In the genomic region with DNA sequence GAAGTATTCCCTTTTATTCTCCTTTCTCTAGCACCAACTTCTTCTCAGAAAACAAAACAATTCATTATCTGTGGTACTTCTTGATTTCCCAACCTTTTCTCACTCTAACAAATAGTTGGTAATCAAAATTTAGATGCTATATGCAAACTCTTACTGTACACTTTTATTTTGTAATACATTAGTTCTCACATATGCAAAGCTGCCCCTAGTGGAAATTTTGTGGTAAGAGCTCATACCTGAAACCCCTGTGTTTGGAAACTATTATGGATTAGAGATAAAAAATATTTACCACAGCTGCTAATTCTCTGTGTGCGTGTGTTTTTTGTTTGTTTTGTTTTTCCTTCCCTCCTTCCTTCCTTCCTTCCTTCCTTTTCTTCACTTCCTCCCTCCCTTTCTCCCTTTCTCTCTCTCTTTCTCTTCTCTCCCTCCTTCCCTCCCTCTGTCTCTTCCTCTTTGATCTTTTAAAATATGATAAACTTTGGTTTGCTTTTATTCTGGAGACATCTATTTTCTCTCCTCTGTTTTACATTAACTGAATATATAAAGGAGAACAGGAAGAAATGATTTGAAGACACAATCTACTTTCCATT, we compare ENCODE assay signal across 1 cellular context.
TF ChIP-seq lines count a peak whose summit lies in the region.

No MANE protein-coding gene starts in this region.

TF ChIP-seq in HepG2, 621 proteins besides CTCF, POLR2A, EP300 and RAD21 (continued from another document):
- TF ChIP-seq, protein P1, sequence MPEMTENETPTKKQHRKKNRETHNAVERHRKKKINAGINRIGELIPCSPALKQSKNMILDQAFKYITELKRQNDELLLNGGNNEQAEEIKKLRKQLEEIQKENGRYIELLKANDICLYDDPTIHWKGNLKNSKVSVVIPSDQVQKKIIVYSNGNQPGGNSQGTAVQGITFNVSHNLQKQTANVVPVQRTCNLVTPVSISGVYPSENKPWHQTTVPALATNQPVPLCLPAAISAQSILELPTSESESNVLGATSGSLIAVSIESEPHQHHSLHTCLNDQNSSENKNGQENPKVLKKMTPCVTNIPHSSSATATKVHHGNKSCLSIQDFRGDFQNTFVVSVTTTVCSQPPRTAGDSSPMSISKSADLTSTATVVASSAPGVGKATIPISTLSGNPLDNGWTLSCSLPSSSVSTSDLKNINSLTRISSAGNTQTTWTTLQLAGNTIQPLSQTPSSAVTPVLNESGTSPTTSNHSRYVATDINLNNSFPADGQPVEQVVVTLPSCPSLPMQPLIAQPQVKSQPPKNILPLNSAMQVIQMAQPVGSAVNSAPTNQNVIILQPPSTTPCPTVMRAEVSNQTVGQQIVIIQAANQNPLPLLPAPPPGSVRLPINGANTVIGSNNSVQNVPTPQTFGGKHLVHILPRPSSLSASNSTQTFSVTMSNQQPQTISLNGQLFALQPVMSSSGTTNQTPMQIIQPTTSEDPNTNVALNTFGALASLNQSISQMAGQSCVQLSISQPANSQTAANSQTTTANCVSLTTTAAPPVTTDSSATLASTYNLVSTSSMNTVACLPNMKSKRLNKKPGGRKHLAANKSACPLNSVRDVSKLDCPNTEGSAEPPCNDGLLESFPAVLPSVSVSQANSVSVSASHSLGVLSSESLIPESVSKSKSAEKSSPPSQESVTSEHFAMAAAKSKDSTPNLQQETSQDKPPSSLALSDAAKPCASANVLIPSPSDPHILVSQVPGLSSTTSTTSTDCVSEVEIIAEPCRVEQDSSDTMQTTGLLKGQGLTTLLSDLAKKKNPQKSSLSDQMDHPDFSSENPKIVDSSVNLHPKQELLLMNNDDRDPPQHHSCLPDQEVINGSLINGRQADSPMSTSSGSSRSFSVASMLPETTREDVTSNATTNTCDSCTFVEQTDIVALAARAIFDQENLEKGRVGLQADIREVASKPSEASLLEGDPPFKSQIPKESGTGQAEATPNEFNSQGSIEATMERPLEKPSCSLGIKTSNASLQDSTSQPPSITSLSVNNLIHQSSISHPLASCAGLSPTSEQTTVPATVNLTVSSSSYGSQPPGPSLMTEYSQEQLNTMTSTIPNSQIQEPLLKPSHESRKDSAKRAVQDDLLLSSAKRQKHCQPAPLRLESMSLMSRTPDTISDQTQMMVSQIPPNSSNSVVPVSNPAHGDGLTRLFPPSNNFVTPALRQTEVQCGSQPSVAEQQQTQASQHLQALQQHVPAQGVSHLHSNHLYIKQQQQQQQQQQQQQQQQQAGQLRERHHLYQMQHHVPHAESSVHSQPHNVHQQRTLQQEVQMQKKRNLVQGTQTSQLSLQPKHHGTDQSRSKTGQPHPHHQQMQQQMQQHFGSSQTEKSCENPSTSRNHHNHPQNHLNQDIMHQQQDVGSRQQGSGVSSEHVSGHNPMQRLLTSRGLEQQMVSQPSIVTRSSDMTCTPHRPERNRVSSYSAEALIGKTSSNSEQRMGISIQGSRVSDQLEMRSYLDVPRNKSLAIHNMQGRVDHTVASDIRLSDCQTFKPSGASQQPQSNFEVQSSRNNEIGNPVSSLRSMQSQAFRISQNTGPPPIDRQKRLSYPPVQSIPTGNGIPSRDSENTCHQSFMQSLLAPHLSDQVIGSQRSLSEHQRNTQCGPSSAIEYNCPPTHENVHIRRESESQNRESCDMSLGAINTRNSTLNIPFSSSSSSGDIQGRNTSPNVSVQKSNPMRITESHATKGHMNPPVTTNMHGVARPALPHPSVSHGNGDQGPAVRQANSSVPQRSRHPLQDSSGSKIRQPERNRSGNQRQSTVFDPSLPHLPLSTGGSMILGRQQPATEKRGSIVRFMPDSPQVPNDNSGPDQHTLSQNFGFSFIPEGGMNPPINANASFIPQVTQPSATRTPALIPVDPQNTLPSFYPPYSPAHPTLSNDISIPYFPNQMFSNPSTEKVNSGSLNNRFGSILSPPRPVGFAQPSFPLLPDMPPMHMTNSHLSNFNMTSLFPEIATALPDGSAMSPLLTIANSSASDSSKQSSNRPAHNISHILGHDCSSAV (CRISPR knock-in tag; IDR thresholded peaks at IDR 0.05; ENCODE audit: borderline replicate concordance): no peak
- TF ChIP-seq KLF6 (CRISPR knock-in tag; IDR thresholded peaks at IDR 0.05): no peak
- no peak for TF ChIP-seq ZSCAN22 (CRISPR knock-in tag; IDR thresholded peaks at IDR 0.05)
- TF ChIP-seq ATRX (CRISPR knock-in tag; IDR thresholded peaks at IDR 0.05; ENCODE audit: borderline replicate concordance): no peak
- no peak for TF ChIP-seq EED (CRISPR knock-in tag; IDR thresholded peaks at IDR 0.05)
